Comparison of ENCODE assay signal across 9 cellular contexts in genomic region chr1:28371011-28371378, GRCh38. TPM values are rescaled to one million over a fixed set of nuclear protein-coding genes. Genes with fewer than 3 reads are reported as not detected.
A peak's percentile ranks its signal among the peaks of the same experiment; 100 is the strongest.
DNase-seq lines count a peak whose midpoint lies in the region; ATAC-seq and TF ChIP-seq lines count a peak whose summit lies in the region.
"Had no signal": no experiment of that assay in that cellular context is flagged by ENCODE, and none has a peak within 500 bp of the region (broad histone marks: within the 10 kb centered on the region; RNA-seq: fewer than 3 reads in every experiment).

No MANE protein-coding gene starts in this region.

- in situ Hi-C loops in astrocyte of the spinal cord (cut with HindIII; ENCODE audit: low sequenced_read_pairs), result no loop called here

- DNase-seq in AG04450 (ENCODE audit: low read depth, low spot score), result no peak
- no peak for DNase-seq in HFF-Myc (ENCODE audit: extremely low read depth, low read depth)
- DNase-seq in astrocyte of the spinal cord (ENCODE audit: low read depth, low spot score), result no peak
- no peak for DNase-seq in amygdala (lab: John Stamatoyannopoulos, UW)
- DNase-seq in kidney tubule cell (ENCODE audit: low spot score), result no peak
- DNase-seq in dermis blood vessel endothelial cell, result no peak
- DNase-seq: hippocampal formation had no signal

- TF ChIP-seq CTCF in AG04450 (IDR thresholded peaks at IDR 0.05; ENCODE audit: low read depth, low read length) (no peak), HFF-Myc (IDR thresholded peaks at IDR 0.05; ENCODE audit: low read depth, low read length, missing control alignments) (no peak), astrocyte of the spinal cord (IDR thresholded peaks at IDR 0.05; ENCODE audit: low read depth, low read length) (no peak)

- CTCF ChIA-PET in AG04450 (lab: Charles Lee), result interaction anchor here (0.6 to 4.6 kb wide), 2 partner anchors 12 to 249 kb away, joined by 3 to 30 read pairs; no protein-coding TSS in a partner anchor

- no peak for ATAC-seq in GM19463 (IDR thresholded peaks at IDR 0.05; ENCODE audit: unreplicated experiment)

- H3K36me3 ChIP-seq in mesodermal cell (ENCODE audit: control insufficient read depth, insufficient read depth, low read length), result peaks cover 13% of the 10 kb centered on the region

- H3K4me3 ChIP-seq in AG04450 (ENCODE audit: low read depth, low read length) (peak overlapping the region; percentile 85), HFF-Myc (replicated peaks; ENCODE audit: low read depth, low read length) (peak overlapping the region; percentile 78), astrocyte of the spinal cord (ENCODE audit: low read depth, low read length) (peak overlapping the region; percentile 86), mesodermal cell (ENCODE audit: extremely low read depth, insufficient read depth, low read length, poor library complexity, severe bottlenecking) (peak overlapping the region; percentile 74)

- H3K9me3 ChIP-seq in AG04450 (ENCODE audit: control insufficient read depth, insufficient read depth, low read length) (no peaks in the 10 kb centered on the region), mesodermal cell (ENCODE audit: control insufficient read depth, low read length) (no peaks in the 10 kb centered on the region)

- H3K27me3 ChIP-seq in AG04450 (ENCODE audit: control insufficient read depth, insufficient read depth, low read length), result no peaks in the 10 kb centered on the region

- peaks cover 6% of the 10 kb centered on the region for H3K4me1 ChIP-seq in mesodermal cell (ENCODE audit: control insufficient read depth, insufficient read depth, low read length, poor library complexity, severe bottlenecking)

- POLR2A ChIA-PET in AG04450 (lab: Yijun Ruan, JAX), result interaction anchor here (0.6 to 2.0 kb wide), 3 partner anchors 33 to 122 kb away, joined by 7 to 8 read pairs (median 8); no protein-coding TSS in a partner anchor

- WGBS in mesodermal cell (ENCODE audit: insufficient coverage in 2 of 2), 2 experiments, result 94 to 100% methylated on average over 2 to 3 of the region's 5 CpGs

- H3K27ac ChIP-seq in AG04450 (ENCODE audit: low read depth, low read length) (no peak overlapping the region), mesodermal cell (ENCODE audit: low read depth, low read length, severe bottlenecking) (no peak overlapping the region)

RNA-seq across cellular contexts. Expression of gene PHACTR4, which starts 1.5 kb away (rescaled TPM):
- polyA plus RNA-seq in AG04450 (2011; rRNA removed), result 12.3 and 15.2 TPM in 2 replicates
- 14.0 and 14.9 TPM in 2 replicates for polyA minus RNA-seq in AG04450 (2011; rRNA and poly(A)+ RNA removed)
- polyA plus RNA-seq in mesodermal cell (2013, experiment 1 of 2), result 30.3 TPM
- polyA plus RNA-seq in mesodermal cell (2013, experiment 2 of 2), result 28.7 TPM
- 12.6 and 28.5 TPM in 2 replicates for total RNA-seq in dermis blood vessel endothelial cell

RNA-seq across cellular contexts. Expression of gene MED18, which starts 42.2 kb away (rescaled TPM):
- polyA plus RNA-seq in AG04450 (2011; rRNA removed), result 20.1 and 21.2 TPM in 2 replicates
- 41.8 and 44.9 TPM in 2 replicates for polyA minus RNA-seq in AG04450 (2011; rRNA and poly(A)+ RNA removed)
- 15.0 TPM for polyA plus RNA-seq in mesodermal cell (2013, experiment 1 of 2)
- polyA plus RNA-seq in mesodermal cell (2013, experiment 2 of 2), result 14.0 TPM
- total RNA-seq in dermis blood vessel endothelial cell, result 25.5 and 28.5 TPM in 2 replicates
